18 cellular contexts compared by ENCODE assay signal in genomic region chr12:93704122-93704521, GRCh38. TPM values are rescaled to one million over a fixed set of nuclear protein-coding genes. Genes with fewer than 3 reads are reported as not detected.
DNase-seq lines count a peak whose midpoint lies in the region; ATAC-seq and TF ChIP-seq lines count a peak whose summit lies in the region.
"Had no signal": no experiment of that assay in that cellular context is flagged by ENCODE, and none has a peak within 500 bp of the region (broad histone marks: within the 10 kb centered on the region; RNA-seq: fewer than 3 reads in every experiment).

No MANE protein-coding gene starts in this region.

- DNase-seq in GM12865 (ENCODE audit: low read depth): peak; percentile 24
- no peak for DNase-seq in prostate gland (ENCODE audit: low spot score)
- DNase-seq in GM19238 (ENCODE audit: insufficient read length, low spot score): no peak
- DNase-seq: activated CD4-positive, alpha-beta T cell treated with anti-CD3 and anti-CD28 coated beads, Interleukin-2, amount 50 U/mL, for 1 hour; activated naive CD4-positive, alpha-beta T cell treated with anti-CD3 and anti-CD28 coated beads, Interleukin-2, amount 50 U/mL, for 16 hours; brain microvascular endothelial cell; GF-D8; NCI-H1417 treated with DMSO at 0.1 percent for 48 hours; ovary; Peyer's patch; stimulated activated CD4-positive, alpha-beta T cell treated with anti-CD3 and anti-CD28 coated beads, Interleukin-4, amount 100 ng/mL, for 24 hours; thyroid gland had no signal

- no peak overlapping the region for H2AFZ ChIP-seq in OCI-LY3 (ENCODE audit: low read depth, low read length)

- H3K4me1 ChIP-seq in OCI-LY3 (ENCODE audit: low read length) (peaks cover 67% of the 10 kb centered on the region), prostate gland (replicated peaks) (peaks cover 3% of the 10 kb centered on the region)

- no peaks in the 10 kb centered on the region for H3K36me3 ChIP-seq in OCI-LY3 (replicated peaks; ENCODE audit: low read depth, low read length)
- no peaks in the 10 kb centered on the region for H3K36me3 ChIP-seq in prostate gland
- H3K36me3 ChIP-seq: brain microvascular endothelial cell, ovary, Peyer's patch, thyroid gland had no signal

- no peaks in the 10 kb centered on the region for H4K20me1 ChIP-seq in OCI-LY3 (ENCODE audit: insufficient read depth, low read length)

- H3K27ac ChIP-seq in OCI-LY3 (ENCODE audit: low read length) (peak overlapping the region; percentile 75), prostate gland (peak overlapping the region; percentile 84 to 89)
- H3K27ac ChIP-seq: brain microvascular endothelial cell, ovary, thyroid gland had no signal

- H3K79me2 ChIP-seq in OCI-LY3 (ENCODE audit: low read length): no peaks in the 10 kb centered on the region

- TF ChIP-seq POLR2A in prostate gland (IDR thresholded peaks at IDR 0.05): no peak

- intact Hi-C loops in prostate gland (cut with DNase I): no loop called here

- H3K4me3 ChIP-seq in GM12865 (ENCODE audit: low read depth, low read length) (no peak overlapping the region), OCI-LY3 (ENCODE audit: low read length) (0 out of 2 replicates have a peak overlapping the region, but pooled peaks have one; percentile 14), prostate gland (no peak overlapping the region)
- H3K4me3 ChIP-seq: ovary, Peyer's patch, skin epidermis, thyroid gland had no signal

- H3K9me3 ChIP-seq in OCI-LY3 (ENCODE audit: insufficient read depth, low read length) (no peaks in the 10 kb centered on the region), prostate gland (no peaks in the 10 kb centered on the region)
- H3K9me3 ChIP-seq: ovary, Peyer's patch, thyroid gland had no signal

- ATAC-seq in GM18873 (IDR thresholded peaks at IDR 0.05; ENCODE audit: low FRiP score, unreplicated experiment) (peak; percentile 47), HG02798 (IDR thresholded peaks at IDR 0.05; ENCODE audit: poor library complexity, unreplicated experiment) (no peak), HG03045 (IDR thresholded peaks at IDR 0.05; ENCODE audit: unreplicated experiment) (no peak), GM19467 (IDR thresholded peaks at IDR 0.05; ENCODE audit: unreplicated experiment) (no peak)

- H3K9ac ChIP-seq in OCI-LY3 (ENCODE audit: low read length): no peak overlapping the region

- peak overlapping the region; percentile 66 for H3K4me2 ChIP-seq in OCI-LY3 (ENCODE audit: low read length)

- H3K27me3 ChIP-seq in OCI-LY3 (ENCODE audit: low read depth, low read length) (no peaks in the 10 kb centered on the region), prostate gland (replicated peaks; ENCODE audit: insufficient read depth) (no peaks in the 10 kb centered on the region)
- H3K27me3 ChIP-seq: brain microvascular endothelial cell, ovary, Peyer's patch, thyroid gland had no signal

- TF ChIP-seq CTCF in GM12865 (IDR thresholded peaks at IDR 0.05; ENCODE audit: insufficient read depth, low read depth, low read length, missing control alignments) (no peak), OCI-LY3 (IDR thresholded peaks at IDR 0.05; ENCODE audit: low read depth, low read length) (no peak), prostate gland (IDR thresholded peaks at IDR 0.05) (no peak)

RNA-seq across cellular contexts. Expression of gene CRADD, which starts 26.9 kb away (rescaled TPM):
- total RNA-seq in prostate gland: 10 to 100 TPM; 38.9 to 42.4 TPM
